ENCODE assay signal across 1 cellular context in the genomic region with DNA sequence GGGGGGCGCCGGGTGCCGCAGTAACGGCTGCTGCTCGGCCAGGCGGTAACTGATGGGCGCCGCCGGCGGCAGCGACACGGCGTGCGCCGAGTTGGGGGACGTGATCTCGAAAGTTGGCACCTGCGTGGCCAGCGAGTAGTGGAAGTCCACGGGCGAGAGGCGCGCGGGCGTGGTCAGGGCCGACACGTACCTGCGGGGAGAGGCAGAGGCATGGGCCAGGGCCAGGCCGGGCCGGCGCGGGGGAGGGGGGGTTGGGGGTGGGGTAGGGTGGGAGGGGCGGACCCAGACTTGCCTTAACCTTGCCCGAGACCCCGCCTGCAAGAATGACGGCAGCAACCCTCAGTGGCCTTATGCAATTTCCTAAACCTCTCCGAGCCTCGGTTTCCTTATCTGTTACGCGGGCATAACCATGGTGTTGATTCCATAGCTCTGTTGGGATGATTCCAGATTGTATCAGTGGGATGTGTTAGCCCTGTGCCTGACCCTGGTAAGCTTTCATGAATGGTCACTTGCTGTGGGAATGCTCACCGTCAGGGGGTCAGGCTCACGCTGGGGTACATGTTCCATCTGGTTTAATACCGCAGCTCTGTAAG.
TF ChIP-seq lines count a peak whose summit lies in the region.

No MANE protein-coding gene starts in this region.

TF ChIP-seq in HCT116, 20 proteins besides CTCF, POLR2A, EP300 and RAD21 (continued from another document):
- TF ChIP-seq REST (IDR thresholded peaks at IDR 0.05; ENCODE audit: low read depth), result no peak
- TF ChIP-seq CBX3 (IDR thresholded peaks at IDR 0.05; ENCODE audit: low read depth), result no peak
- TF ChIP-seq SIN3A (IDR thresholded peaks at IDR 0.05; ENCODE audit: low read depth), result no peak
- TF ChIP-seq CEBPB (IDR thresholded peaks at IDR 0.05; ENCODE audit: low read depth), result no peak
- no peak for TF ChIP-seq SRF (IDR thresholded peaks at IDR 0.05; ENCODE audit: low read depth)
- TF ChIP-seq ZBTB33 (IDR thresholded peaks at IDR 0.05; ENCODE audit: extremely low read depth, insufficient replicate concordance, low read length), result no peak
- no peak for TF ChIP-seq FOSL1 (IDR thresholded peaks at IDR 0.05; ENCODE audit: low read depth)
- no peak for TF ChIP-seq EZH2phosphoT487 (IDR thresholded peaks at IDR 0.05; ENCODE audit: borderline replicate concordance)
- TF ChIP-seq TCF7L2 (IDR thresholded peaks at IDR 0.05; ENCODE audit: borderline replicate concordance, extremely low read depth, insufficient read depth, insufficient read length), result no peak
- no peak for TF ChIP-seq ZFX (IDR thresholded peaks at IDR 0.05)
